Comparison of ENCODE assay signal across 8 cellular contexts in the genomic region with DNA sequence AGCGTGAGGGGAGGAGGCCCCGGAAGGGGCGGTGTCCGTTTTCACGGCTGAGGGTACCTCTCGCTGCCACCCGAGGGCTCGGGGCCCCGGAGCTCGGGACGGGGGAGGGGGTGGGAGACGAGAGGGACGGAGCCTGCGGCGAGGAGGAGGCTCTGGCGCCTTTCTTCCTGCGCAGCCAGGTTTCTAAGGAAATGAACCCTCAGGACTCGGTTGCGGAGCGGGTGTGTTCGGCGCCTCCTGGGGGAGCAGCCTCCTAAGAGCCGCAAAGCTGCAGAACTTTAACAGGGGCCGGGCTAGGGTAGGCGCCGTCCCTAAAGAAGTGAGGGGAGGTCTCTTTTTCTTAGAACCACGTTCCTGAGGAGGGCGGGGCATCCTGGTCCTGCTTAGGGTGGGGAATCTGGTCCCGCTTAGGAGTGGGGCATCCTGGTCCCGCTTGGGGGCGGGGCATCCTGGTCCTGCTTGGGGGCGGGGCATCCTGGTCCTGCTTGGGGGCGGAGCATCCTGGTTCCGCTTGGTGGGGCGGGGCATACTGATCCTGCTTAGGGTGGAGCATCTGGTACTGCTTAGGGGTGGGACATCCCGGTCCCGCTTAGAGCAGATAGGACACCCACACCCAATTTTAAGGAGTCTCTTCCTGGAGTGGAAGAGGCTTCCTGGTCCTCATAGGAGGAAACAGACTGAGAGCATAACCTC. TPM values are rescaled to one million over a fixed set of nuclear protein-coding genes. Genes with fewer than 3 reads are reported as not detected.
A peak's percentile ranks its signal among the peaks of the same experiment; 100 is the strongest.
DNase-seq lines count a peak whose midpoint lies in the region; ATAC-seq and TF ChIP-seq lines count a peak whose summit lies in the region.

No MANE protein-coding gene starts in this region.

- peak; percentile 41 for ATAC-seq in naive thymus-derived CD4-positive, alpha-beta T cell
- ATAC-seq in GM21737 (IDR thresholded peaks at IDR 0.05; ENCODE audit: unreplicated experiment), result no peak
- ATAC-seq in GM19455 (IDR thresholded peaks at IDR 0.05; ENCODE audit: unreplicated experiment), result no peak

- WGBS in esophagus squamous epithelium, 2 donors, result 5% methylated on average over 9 of the region's 37 CpGs; no CpG with 5 or more reads in 1 of the 2 donors

- TF ChIP-seq CTCF in esophagus squamous epithelium (IDR thresholded peaks at IDR 0.05) (no peak), uterus (IDR thresholded peaks at IDR 0.05) (no peak)

- POLR2A ChIA-PET in activated CD4-positive, alpha-beta T cell treated with anti-CD3 and anti-CD28 coated beads, Interleukin-2, amount 10 ng/mL, durations not matched to agents 7 days and 5 days (lab: Charles Lee), result no interaction called here
- POLR2A ChIA-PET in naive thymus-derived CD4-positive, alpha-beta T cell (lab: Charles Lee), result interaction anchor here (0.6 kb wide), 1 partner anchor 117 kb away, joined by 3 read pairs; no protein-coding TSS in a partner anchor

- peaks cover 65% of the 10 kb centered on the region for H3K27me3 Mint-ChIP-seq in activated CD4-positive, alpha-beta T cell treated with anti-CD3 and anti-CD28 coated beads, Interleukin-2, amount 10 ng/mL, durations not matched to agents 7 days and 5 days
- peaks cover 79 to 86% (median 82%) of the 10 kb centered on the region in 5 donors for H3K27me3 Mint-ChIP-seq in naive thymus-derived CD4-positive, alpha-beta T cell

- no peak overlapping the region for H3K27ac Mint-ChIP-seq in activated CD4-positive, alpha-beta T cell treated with anti-CD3 and anti-CD28 coated beads, Interleukin-2, amount 10 ng/mL, durations not matched to agents 7 days and 5 days
- no peak overlapping the region for H3K27ac Mint-ChIP-seq in naive thymus-derived CD4-positive, alpha-beta T cell

- DNase-seq in NCI-H1694 treated with DMSO at 0.1 percent for 48 hours (lab: John Stamatoyannopoulos, UW) (peak; percentile 56), esophagus squamous epithelium (lab: John Stamatoyannopoulos, UW) (no peak), uterus (peak; percentile 46 to 50)
- DNase-seq in activated CD4-positive, alpha-beta T cell treated with anti-CD3 and anti-CD28 coated beads, Interleukin-2, amount 10 ng/mL, durations not matched to agents 7 days and 5 days, result peak; percentile 39
- peak in 1 of 9 donors; percentile 61 for DNase-seq in naive thymus-derived CD4-positive, alpha-beta T cell

- no peaks in the 10 kb centered on the region for H3K9me3 ChIP-seq in ES-I3 (ENCODE audit: control insufficient read depth, insufficient read depth, low read length)
- no peaks in the 10 kb centered on the region for H3K9me3 ChIP-seq in esophagus squamous epithelium
- no peaks in the 10 kb centered on the region for H3K9me3 ChIP-seq in naive thymus-derived CD4-positive, alpha-beta T cell (ENCODE audit: control insufficient read depth in 2 of 3, low read length in 3 of 3)
- no peaks in the 10 kb centered on the region for H3K9me3 ChIP-seq in uterus

- H3K27me3 ChIP-seq in esophagus squamous epithelium, result peaks cover 6 to 100% (median 16%) of the 10 kb centered on the region in 4 donors
- H3K27me3 ChIP-seq in naive thymus-derived CD4-positive, alpha-beta T cell (ENCODE audit: control insufficient read depth in 2 of 2, insufficient read depth in 2 of 2, low read length in 2 of 2), result peaks cover 4 to 44% of the 10 kb centered on the region in 2 donors
- H3K27me3 ChIP-seq in uterus, result peaks cover 22 to 64% of the 10 kb centered on the region in 2 donors

- no peaks in the 10 kb centered on the region for H3K36me3 Mint-ChIP-seq in activated CD4-positive, alpha-beta T cell treated with anti-CD3 and anti-CD28 coated beads, Interleukin-2, amount 10 ng/mL, durations not matched to agents 7 days and 5 days (ENCODE audit: low read depth)
- peaks cover 0 to 4% (median 0%) of the 10 kb centered on the region in 5 donors for H3K36me3 Mint-ChIP-seq in naive thymus-derived CD4-positive, alpha-beta T cell

- peaks cover 9% of the 10 kb centered on the region for H3K9me3 Mint-ChIP-seq in activated CD4-positive, alpha-beta T cell treated with anti-CD3 and anti-CD28 coated beads, Interleukin-2, amount 10 ng/mL, durations not matched to agents 7 days and 5 days
- peaks cover 0 to 12% (median 5%) of the 10 kb centered on the region in 11 donors for H3K9me3 Mint-ChIP-seq in naive thymus-derived CD4-positive, alpha-beta T cell

- H3K36me3 ChIP-seq in ES-I3 (ENCODE audit: insufficient read depth, low read length) (no peaks in the 10 kb centered on the region), esophagus squamous epithelium (no peaks in the 10 kb centered on the region), uterus (no peaks in the 10 kb centered on the region)
- H3K36me3 ChIP-seq in naive thymus-derived CD4-positive, alpha-beta T cell (ENCODE audit: control insufficient read depth in 2 of 3, insufficient read depth in 3 of 3, low read length in 3 of 3), result no peaks in the 10 kb centered on the region

- CTCF ChIA-PET in activated CD4-positive, alpha-beta T cell treated with anti-CD3 and anti-CD28 coated beads, Interleukin-2, amount 10 ng/mL, durations not matched to agents 7 days and 5 days (lab: Charles Lee), result interaction anchor here (0.6 to 2.0 kb wide), 6 partner anchors 13 to 302 kb away, joined by 3 to 7 read pairs (median 4); partner anchors contain the start of gene ZNF628
- CTCF ChIA-PET in naive thymus-derived CD4-positive, alpha-beta T cell (lab: Charles Lee), result interaction anchor here (0.5 to 0.7 kb wide), 2 partner anchors 128 to 129 kb away, joined by 3 read pairs; no protein-coding TSS in a partner anchor

- peak overlapping the region; percentile 80 for H3K9ac ChIP-seq in ES-I3 (ENCODE audit: low read depth, low read length)

- H3K4me3 Mint-ChIP-seq in activated CD4-positive, alpha-beta T cell treated with anti-CD3 and anti-CD28 coated beads, Interleukin-2, amount 10 ng/mL, durations not matched to agents 7 days and 5 days, result peak overlapping the region; percentile 57
- H3K4me3 Mint-ChIP-seq in naive thymus-derived CD4-positive, alpha-beta T cell, result peak overlapping the region; percentile 42 to 81 (median 60)

- H3K4me1 Mint-ChIP-seq in activated CD4-positive, alpha-beta T cell treated with anti-CD3 and anti-CD28 coated beads, Interleukin-2, amount 10 ng/mL, durations not matched to agents 7 days and 5 days, result peaks cover 24% of the 10 kb centered on the region
- H3K4me1 Mint-ChIP-seq in naive thymus-derived CD4-positive, alpha-beta T cell, result peaks cover 5 to 31% (median 24%) of the 10 kb centered on the region in 7 donors

- H3K27ac ChIP-seq in esophagus squamous epithelium (no peak overlapping the region), uterus (no peak overlapping the region)
- no peak overlapping the region for H3K27ac ChIP-seq in naive thymus-derived CD4-positive, alpha-beta T cell (ENCODE audit: low read depth, low read length)

- H3K4me3 ChIP-seq in esophagus squamous epithelium (peak overlapping the region; percentile 9 to 63 (median 35)), uterus (peak overlapping the region in 1 of 2 donors; percentile 3)
- H3K4me3 ChIP-seq in naive thymus-derived CD4-positive, alpha-beta T cell (ENCODE audit: low read length), result peak overlapping the region; percentile 33

- TF ChIP-seq POLR2A in esophagus squamous epithelium (IDR thresholded peaks at IDR 0.05) (no peak), uterus (IDR thresholded peaks at IDR 0.05) (no peak)

- peaks cover 6% of the 10 kb centered on the region for H3K4me1 ChIP-seq in ES-I3 (ENCODE audit: insufficient read depth, low read length)
- peaks cover 6 to 22% (median 10%) of the 10 kb centered on the region in 3 donors for H3K4me1 ChIP-seq in esophagus squamous epithelium
- H3K4me1 ChIP-seq in naive thymus-derived CD4-positive, alpha-beta T cell (ENCODE audit: control insufficient read depth in 2 of 2, insufficient read depth in 2 of 2, low read length in 2 of 2), result peaks cover 10 to 24% of the 10 kb centered on the region in 2 donors
- H3K4me1 ChIP-seq in uterus, result no peaks in the 10 kb centered on the region

- intact Hi-C loops in esophagus squamous epithelium (cut with DNase I) (no loop called here), uterus (cut with DNase I; ENCODE audit: low total_unique reads) (no loop called here)
- intact Hi-C loops in naive thymus-derived CD4-positive, alpha-beta T cell (cut with micrococcal nuclease), result no loop called here

RNA-seq across cellular contexts. Expression of gene SYT5, which starts 6.2 kb away (rescaled TPM):
- total RNA-seq in activated CD4-positive, alpha-beta T cell treated with anti-CD3 and anti-CD28 coated beads, Interleukin-2, amount 10 ng/mL, durations not matched to agents 7 days and 5 days, result under 1 TPM in 1 of 2 experiments, not detected in 1; 0.17 TPM
- total RNA-seq in esophagus squamous epithelium (under 1 TPM in 1 of 4 donors, not detected in 3; 0.22 TPM), uterus (under 1 TPM in 1 of 4 donors, not detected in 3; 0.35 TPM)
- total RNA-seq in naive thymus-derived CD4-positive, alpha-beta T cell, result 1 to 10 TPM in 2 of 5 experiments, not detected in 3; 1.7 to 2.6 TPM
- not detected for polyA plus RNA-seq in naive thymus-derived CD4-positive, alpha-beta T cell

RNA-seq across cellular contexts. Expression of gene DNAAF3, which starts 7.5 kb away (rescaled TPM):
- not detected for total RNA-seq in activated CD4-positive, alpha-beta T cell treated with anti-CD3 and anti-CD28 coated beads, Interleukin-2, amount 10 ng/mL, durations not matched to agents 7 days and 5 days
- total RNA-seq in esophagus squamous epithelium (1 to 10 TPM in 3 of 4 donors, under 1 TPM in 1; 0.53 to 2.8 (median 1.4) TPM), uterus (1 to 10 TPM in 3 of 4 donors, not detected in 1; 3.1 to 4.4 (median 3.9) TPM)
- not detected for total RNA-seq in naive thymus-derived CD4-positive, alpha-beta T cell
- not detected for polyA plus RNA-seq in naive thymus-derived CD4-positive, alpha-beta T cell

RNA-seq across cellular contexts. Expression of gene TNNI3, which starts 16.3 kb away (rescaled TPM):
- not detected for total RNA-seq in activated CD4-positive, alpha-beta T cell treated with anti-CD3 and anti-CD28 coated beads, Interleukin-2, amount 10 ng/mL, durations not matched to agents 7 days and 5 days
- total RNA-seq in esophagus squamous epithelium (not detected), uterus (1 to 10 TPM in 1 of 4 donors, under 1 TPM in 1, not detected in 2; 0.55 to 3.3 TPM)
- not detected for total RNA-seq in naive thymus-derived CD4-positive, alpha-beta T cell
- polyA plus RNA-seq in naive thymus-derived CD4-positive, alpha-beta T cell, result not detected

RNA-seq across cellular contexts. Expression of gene TNNT1, which starts 24.9 kb away (rescaled TPM):
- total RNA-seq in activated CD4-positive, alpha-beta T cell treated with anti-CD3 and anti-CD28 coated beads, Interleukin-2, amount 10 ng/mL, durations not matched to agents 7 days and 5 days, result under 1 TPM in 1 of 2 experiments, not detected in 1; 0.32 TPM
- 10 to 100 TPM in 1 of 4 donors, 1 to 10 TPM in 3; 3.3 to 23.1 (median 6.2) TPM for total RNA-seq in esophagus squamous epithelium
- 1 to 10 TPM in 2 of 5 experiments, under 1 TPM in 1, not detected in 2; 0.63 to 5.6 (median 1.4) TPM for total RNA-seq in naive thymus-derived CD4-positive, alpha-beta T cell
- polyA plus RNA-seq in naive thymus-derived CD4-positive, alpha-beta T cell, result not detected
- total RNA-seq in uterus, result 1 to 10 TPM in 2 of 4 donors, not detected in 2; 2.5 to 9.3 TPM

RNA-seq across cellular contexts. Expression of gene PTPRH, which starts 35.4 kb away (rescaled TPM):
- not detected for total RNA-seq in activated CD4-positive, alpha-beta T cell treated with anti-CD3 and anti-CD28 coated beads, Interleukin-2, amount 10 ng/mL, durations not matched to agents 7 days and 5 days
- 1 to 10 TPM in 3 of 4 donors, under 1 TPM in 1; 0.57 to 2.0 (median 1.3) TPM for total RNA-seq in esophagus squamous epithelium
- total RNA-seq in naive thymus-derived CD4-positive, alpha-beta T cell, result under 1 TPM in 1 of 5 experiments, not detected in 4; 0.56 TPM
- not detected for polyA plus RNA-seq in naive thymus-derived CD4-positive, alpha-beta T cell
- 1 to 10 TPM in 2 of 4 donors, under 1 TPM in 1, not detected in 1; 0.29 to 3.8 (median 3.2) TPM for total RNA-seq in uterus
